In the genomic region with DNA sequence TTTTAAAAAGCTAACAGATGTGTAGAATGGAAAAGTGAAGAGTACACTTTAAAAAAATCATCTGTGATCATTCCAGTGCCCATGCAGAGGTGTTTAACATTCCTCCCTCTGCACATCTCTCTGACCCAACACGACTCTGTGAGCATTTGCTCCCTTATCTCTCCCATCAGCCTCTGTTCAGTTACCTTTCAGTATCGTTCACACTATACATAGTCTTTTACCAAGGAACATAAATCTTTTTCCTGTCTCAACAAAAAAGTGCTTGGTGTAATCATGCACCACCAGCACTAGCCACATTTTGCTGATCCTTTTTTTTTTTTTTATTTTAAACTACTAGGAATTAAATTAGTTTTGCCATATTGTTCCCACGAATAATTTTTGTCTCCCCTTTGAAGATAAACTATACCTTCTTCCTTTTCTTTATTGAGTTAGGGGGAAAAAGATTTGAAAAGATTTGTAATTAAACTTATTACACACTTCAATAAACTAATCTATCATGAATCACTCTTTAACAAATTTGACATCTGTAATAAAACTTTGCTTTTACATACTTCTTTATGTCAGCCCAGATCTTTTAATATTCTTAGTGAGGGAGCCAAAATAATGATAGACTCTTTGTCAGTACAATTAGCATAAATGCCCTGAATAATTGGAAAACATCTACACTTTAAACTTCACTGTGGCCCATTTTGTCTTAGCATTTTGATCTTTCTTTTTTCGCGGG, we compare ENCODE assay signal across 20 cellular contexts.
"Had no signal": no experiment of that assay in that cellular context is flagged by ENCODE, and none has a peak within 500 bp of the region (broad histone marks: within the 10 kb centered on the region; RNA-seq: fewer than 3 reads in every experiment).

No MANE protein-coding gene starts in this region.

- H3K27me3 ChIP-seq: dorsolateral prefrontal cortex, neutrophil, pancreas, right lobe of liver, upper lobe of left lung had no signal

- H3K27ac Mint-ChIP-seq: activated CD4-positive, alpha-beta memory T cell treated with anti-CD3 and anti-CD28 coated beads for 36 hours; activated CD4-positive, alpha-beta T cell treated with anti-CD3 and anti-CD28 coated beads for 36 hours; activated naive CD8-positive, alpha-beta T cell; natural killer cell treated with Interleukin-12 subunit alpha and Interleukin-12 subunit beta and Interleukin-15 and Interleukin-18, amount 100 ng/mL, for 72 hours; stimulated activated memory B cell treated with anti-CD40 and anti-IgM and Interleukin-4, amounts not matched to agents 10 μg/mL and 1 μg/mL and 100 μg/mL, for 72 hours; T-helper 1 cell treated with Interleukin-12 subunit alpha and Interleukin-12 subunit beta and Interleukin-4 antibody, amounts not matched to agents 30 μg/mL and 1 μg/mL, for 36 hours; WTC11 had no signal

- H3K4me3 ChIP-seq: dorsolateral prefrontal cortex, lower lobe of right lung, pancreas, right lobe of liver, thoracic aorta, upper lobe of left lung had no signal

- H3K36me3 Mint-ChIP-seq: activated CD4-positive, alpha-beta memory T cell treated with anti-CD3 and anti-CD28 coated beads for 36 hours; activated naive CD8-positive, alpha-beta T cell; natural killer cell treated with Interleukin-12 subunit alpha and Interleukin-12 subunit beta and Interleukin-15 and Interleukin-18, amount 100 ng/mL, for 72 hours; stimulated activated memory B cell treated with anti-CD40 and anti-IgM and Interleukin-4, amounts not matched to agents 10 μg/mL and 1 μg/mL and 100 μg/mL, for 72 hours; WTC11 had no signal

- H3K27ac ChIP-seq: dorsolateral prefrontal cortex, epithelial cell of prostate, lower lobe of right lung, neutrophil, pancreas, right lobe of liver, thoracic aorta, upper lobe of left lung had no signal

- FAIRE-seq: pancreas had no signal

- DNase-seq: activated CD4-positive, alpha-beta memory T cell treated with anti-CD3 and anti-CD28 coated beads for 36 hours; activated CD4-positive, alpha-beta T cell treated with anti-CD3 and anti-CD28 coated beads for 36 hours; amniotic stem cell; dorsolateral prefrontal cortex; foreskin fibroblast; hypothalamus; islet precursor cell; lower lobe of right lung; pancreas; right lobe of liver; stimulated activated CD4-positive, alpha-beta T cell treated with anti-CD3 and anti-CD28 coated beads, Interleukin-4, amount 100 ng/mL, for 4 hours; upper lobe of left lung had no signal

- H3K4me1 ChIP-seq: lower lobe of right lung, pancreas, right lobe of liver, upper lobe of left lung had no signal

- H3K4me3 Mint-ChIP-seq: activated CD4-positive, alpha-beta memory T cell treated with anti-CD3 and anti-CD28 coated beads for 36 hours; activated CD4-positive, alpha-beta T cell treated with anti-CD3 and anti-CD28 coated beads for 36 hours; activated naive CD8-positive, alpha-beta T cell; natural killer cell treated with Interleukin-12 subunit alpha and Interleukin-12 subunit beta and Interleukin-15 and Interleukin-18, amount 100 ng/mL, for 72 hours; stimulated activated memory B cell treated with anti-CD40 and anti-IgM and Interleukin-4, amounts not matched to agents 10 μg/mL and 1 μg/mL and 100 μg/mL, for 72 hours; T-helper 1 cell treated with Interleukin-12 subunit alpha and Interleukin-12 subunit beta and Interleukin-4 antibody, amounts not matched to agents 30 μg/mL and 1 μg/mL, for 36 hours; WTC11 had no signal

- H3K9me3 ChIP-seq: lower lobe of right lung, neutrophil, pancreas, right lobe of liver, thoracic aorta, upper lobe of left lung had no signal

- H3K9me3 Mint-ChIP-seq: activated CD4-positive, alpha-beta memory T cell treated with anti-CD3 and anti-CD28 coated beads for 36 hours; natural killer cell treated with Interleukin-12 subunit alpha and Interleukin-12 subunit beta and Interleukin-15 and Interleukin-18, amount 100 ng/mL, for 72 hours; stimulated activated memory B cell treated with anti-CD40 and anti-IgM and Interleukin-4, amounts not matched to agents 10 μg/mL and 1 μg/mL and 100 μg/mL, for 72 hours; T-helper 1 cell treated with Interleukin-12 subunit alpha and Interleukin-12 subunit beta and Interleukin-4 antibody, amounts not matched to agents 30 μg/mL and 1 μg/mL, for 36 hours; WTC11 had no signal

- H3K27me3 Mint-ChIP-seq: activated CD4-positive, alpha-beta memory T cell treated with anti-CD3 and anti-CD28 coated beads for 36 hours; activated CD4-positive, alpha-beta T cell treated with anti-CD3 and anti-CD28 coated beads for 36 hours; activated naive CD8-positive, alpha-beta T cell had no signal

- H3K36me3 ChIP-seq: lower lobe of right lung, neutrophil, pancreas, right lobe of liver, thoracic aorta, upper lobe of left lung had no signal

- ATAC-seq: activated CD4-positive, alpha-beta T cell treated with anti-CD3 and anti-CD28 coated beads for 36 hours; natural killer cell treated with Interleukin-12 subunit alpha and Interleukin-12 subunit beta and Interleukin-15 and Interleukin-18, amount 100 ng/mL, for 72 hours; pancreas; right lobe of liver; stimulated activated memory B cell treated with anti-CD40 and anti-IgM and Interleukin-4, amounts not matched to agents 10 μg/mL and 1 μg/mL and 100 μg/mL, for 72 hours; WTC11 had no signal
